12 cellular contexts compared by ENCODE assay signal in the genomic region with DNA sequence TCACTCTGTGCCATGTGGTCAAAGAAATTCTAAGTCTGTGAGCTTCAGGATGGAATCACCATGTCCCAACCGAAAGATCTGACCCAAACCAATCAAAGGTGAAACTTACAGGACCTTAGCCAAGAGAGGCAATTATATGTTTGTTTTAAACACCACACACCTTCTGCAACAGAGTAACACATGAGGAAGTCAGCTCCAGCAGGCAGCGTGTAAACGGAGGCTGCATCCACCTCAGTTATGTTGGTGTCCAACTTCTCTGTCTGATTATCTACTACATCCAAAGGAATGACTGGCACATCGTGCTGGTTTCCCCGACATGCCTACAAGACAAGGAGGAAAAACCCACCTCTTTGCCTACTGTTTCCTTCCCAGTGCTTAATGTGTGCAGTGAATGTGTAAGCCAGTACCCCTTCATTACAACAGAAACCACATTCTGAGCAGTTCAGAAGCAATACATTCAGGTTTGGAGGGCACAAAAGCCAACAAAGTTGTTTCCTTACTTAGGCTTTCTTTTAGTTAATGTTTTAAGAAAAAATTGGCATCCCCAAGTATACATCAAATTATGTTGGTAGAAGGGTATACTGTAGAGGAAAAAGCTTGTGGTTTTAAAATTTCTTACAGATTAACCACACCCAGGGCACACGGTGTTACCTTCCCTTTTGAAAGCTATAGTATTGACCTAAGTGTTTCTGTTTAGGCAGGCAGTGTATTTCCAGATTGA. TPM values are rescaled to one million over a fixed set of nuclear protein-coding genes. Genes with fewer than 3 reads are reported as not detected.
DNase-seq lines count a peak whose midpoint lies in the region; ATAC-seq lines count a peak whose summit lies in the region.
"Had no signal": no experiment of that assay in that cellular context is flagged by ENCODE, and none has a peak within 500 bp of the region (broad histone marks: within the 10 kb centered on the region; RNA-seq: fewer than 3 reads in every experiment).

No MANE protein-coding gene starts in this region.

- ATAC-seq in GM19351 (IDR thresholded peaks at IDR 0.05; ENCODE audit: unreplicated experiment), result peak; percentile 88
- peak; percentile 75 for ATAC-seq in HG02973 (IDR thresholded peaks at IDR 0.05; ENCODE audit: unreplicated experiment)

- no peaks in the 10 kb centered on the region for H3K27me3 ChIP-seq in CD8-positive, alpha-beta memory T cell (ENCODE audit: insufficient read depth, low read length, poor library complexity, severe bottlenecking)
- H3K27me3 ChIP-seq: BLaER1 treated with 17β-estradiol and CSF1 and Interleukin-3, amounts not matched to agents 10 nM and 100 nM had no signal

- CTCF ChIA-PET in CD8-positive, alpha-beta memory T cell (lab: Charles Lee), result interaction anchor here (1.0 to 2.4 kb wide), 2 partner anchors 10 to 241 kb away, joined by 3 to 5 read pairs; no protein-coding TSS in a partner anchor
- CTCF ChIA-PET in activated CD4-positive, alpha-beta memory T cell treated with anti-CD3 and anti-CD28 coated beads for 36 hours (lab: Charles Lee), result no interaction called here

- peaks cover 14% of the 10 kb centered on the region for H3K36me3 ChIP-seq in CD8-positive, alpha-beta memory T cell (ENCODE audit: insufficient read depth, low read length)

- H3K4me1 ChIP-seq in CD8-positive, alpha-beta memory T cell (ENCODE audit: insufficient read depth, low read length), result peaks cover 19% of the 10 kb centered on the region

- H3K9me3 Mint-ChIP-seq in CD8-positive, alpha-beta memory T cell, result no peaks in the 10 kb centered on the region
- H3K9me3 Mint-ChIP-seq in activated CD4-positive, alpha-beta memory T cell treated with anti-CD3 and anti-CD28 coated beads for 36 hours, result no peaks in the 10 kb centered on the region

- intact Hi-C loops in activated CD4-positive, alpha-beta memory T cell treated with anti-CD3 and anti-CD28 coated beads for 36 hours (cut with micrococcal nuclease), result no loop called here

- H3K27me3 Mint-ChIP-seq in CD8-positive, alpha-beta memory T cell, result no peaks in the 10 kb centered on the region
- no peaks in the 10 kb centered on the region for H3K27me3 Mint-ChIP-seq in activated CD4-positive, alpha-beta memory T cell treated with anti-CD3 and anti-CD28 coated beads for 36 hours

- H3K4me1 Mint-ChIP-seq in CD8-positive, alpha-beta memory T cell, result peaks cover 29 to 40% (median 32%) of the 10 kb centered on the region in 3 donors
- H3K4me1 Mint-ChIP-seq in activated CD4-positive, alpha-beta memory T cell treated with anti-CD3 and anti-CD28 coated beads for 36 hours (ENCODE audit: low read depth), result peaks cover 28% of the 10 kb centered on the region

- H3K36me3 Mint-ChIP-seq in CD8-positive, alpha-beta memory T cell, result peaks cover 0 to 66% (median 24%) of the 10 kb centered on the region in 3 donors
- H3K36me3 Mint-ChIP-seq in activated CD4-positive, alpha-beta memory T cell treated with anti-CD3 and anti-CD28 coated beads for 36 hours, result peaks cover 40% of the 10 kb centered on the region

- no peaks in the 10 kb centered on the region for H3K9me3 ChIP-seq in CD8-positive, alpha-beta memory T cell (ENCODE audit: low read length)
- H3K9me3 ChIP-seq: BLaER1 treated with 17β-estradiol and CSF1 and Interleukin-3, amounts not matched to agents 10 nM and 100 nM had no signal

- peak overlapping the region in 6 of 7 donors; percentile 48 to 74 (median 60) for H3K4me3 Mint-ChIP-seq in CD8-positive, alpha-beta memory T cell
- no peak overlapping the region for H3K4me3 Mint-ChIP-seq in activated CD4-positive, alpha-beta memory T cell treated with anti-CD3 and anti-CD28 coated beads for 36 hours

- DNase-seq in CD8-positive, alpha-beta memory T cell, result peak in 2 of 5 donors; percentile 39 to 44
- DNase-seq in activated CD4-positive, alpha-beta memory T cell treated with anti-CD3 and anti-CD28 coated beads for 36 hours, result no peak
- DNase-seq in DMS 273 (lab: John Stamatoyannopoulos, UW; ENCODE audit: unreplicated experiment), result no peak
- DNase-seq in kidney tubule cell (ENCODE audit: low spot score), result no peak
- no peak for DNase-seq in activated CD8-positive, alpha-beta memory T cell treated with anti-CD3 and anti-CD28 coated beads, Interleukin-2, amount 50 U/mL, for 48 hours
- no peak for DNase-seq in activated CD4-positive, alpha-beta T cell treated with anti-CD3 and anti-CD28 coated beads, Interleukin-2, amount 50 U/mL, for 48 hours
- DNase-seq: activated gamma-delta T cell treated with Interleukin-2 at 50 U/mL for 16 hours, left cardiac atrium, NCI-H146 had no signal

- no peak overlapping the region for H3K27ac ChIP-seq in CD8-positive, alpha-beta memory T cell (ENCODE audit: low read depth, low read length)
- H3K27ac ChIP-seq: BLaER1 treated with 17β-estradiol and CSF1 and Interleukin-3, amounts not matched to agents 10 nM and 100 nM had no signal

- peak overlapping the region; percentile 55 to 96 (median 80) for H3K27ac Mint-ChIP-seq in CD8-positive, alpha-beta memory T cell
- H3K27ac Mint-ChIP-seq in activated CD4-positive, alpha-beta memory T cell treated with anti-CD3 and anti-CD28 coated beads for 36 hours, result peak overlapping the region; percentile 47

- POLR2A ChIA-PET in CD8-positive, alpha-beta memory T cell (lab: Charles Lee), result interaction anchor here (1.3 kb wide), 1 partner anchor 131 kb away, joined by 3 read pairs; a partner anchor contains a TSS
- POLR2A ChIA-PET in activated CD4-positive, alpha-beta memory T cell treated with anti-CD3 and anti-CD28 coated beads for 36 hours (lab: Charles Lee), result interaction anchor here (0.8 kb wide), 2 partner anchors 9 to 265 kb away, joined by 3 read pairs; no protein-coding TSS in a partner anchor

- peak overlapping the region; percentile 23 for H3K4me3 ChIP-seq in CD8-positive, alpha-beta memory T cell (ENCODE audit: low read length)
- H3K4me3 ChIP-seq: BLaER1 treated with 17β-estradiol and CSF1 and Interleukin-3, amounts not matched to agents 10 nM and 100 nM had no signal

RNA-seq across cellular contexts. Expression of a gene that starts 12.4 kb away (rescaled TPM):
- 10 to 100 TPM; 14.9 to 15.4 TPM for total RNA-seq in CD8-positive, alpha-beta memory T cell
- 61.0 TPM for polyA plus RNA-seq in CD8-positive, alpha-beta memory T cell
- 10 to 100 TPM; 18.4 to 29.9 TPM for total RNA-seq in activated CD4-positive, alpha-beta memory T cell treated with anti-CD3 and anti-CD28 coated beads for 36 hours

RNA-seq across cellular contexts. Expression of a gene that starts 39.0 kb away (rescaled TPM):
- 10 to 100 TPM; 16.8 to 23.0 TPM for total RNA-seq in CD8-positive, alpha-beta memory T cell
- polyA plus RNA-seq in CD8-positive, alpha-beta memory T cell, result 44.5 TPM
- 10 to 100 TPM; 17.9 to 21.6 TPM for total RNA-seq in activated CD4-positive, alpha-beta memory T cell treated with anti-CD3 and anti-CD28 coated beads for 36 hours
